In genomic region chr19:46713781-46714522, GRCh38 we compare ENCODE assay signal across 1 cellular context.
TF ChIP-seq lines count a peak whose summit lies in the region.

No MANE protein-coding gene starts in this region.

TF ChIP-seq in HepG2, 621 proteins besides CTCF, POLR2A, EP300 and RAD21 (continued from another document and continues in another):
- TF ChIP-seq SALL2 (CRISPR knock-in tag; IDR thresholded peaks at IDR 0.05) (peak; percentile 53; the same call in 1 of the 2 replicates), AGO2 (optimal IDR thresholded peaks at IDR 0.05; ENCODE audit: low read depth, low read length) (peak; percentile 48), ISL2 (CRISPR knock-in tag; IDR thresholded peaks at IDR 0.05) (no peak), STAT5B (CRISPR knock-in tag; IDR thresholded peaks at IDR 0.05) (no peak), GATAD2A (CRISPR knock-in tag; IDR thresholded peaks at IDR 0.05) (peak; percentile 13; the same call in 1 of the 2 replicates), PAXIP1 (CRISPR knock-in tag; conservative IDR thresholded peaks at IDR 0.05) (peak; percentile 70), SOX6 (IDR thresholded peaks at IDR 0.05) (no peak), SOX6 (CRISPR knock-in tag; IDR thresholded peaks at IDR 0.05) (0 out of 2 replicates have a peak, but pooled peaks have one; percentile 47), ZEB1 (IDR thresholded peaks at IDR 0.05; ENCODE audit: insufficient replicate concordance, low read depth) (peak; percentile 65), NR2C2 (CRISPR knock-in tag; IDR thresholded peaks at IDR 0.05; ENCODE audit: borderline replicate concordance) (peak; percentile 69), NFAT5 (CRISPR knock-in tag; IDR thresholded peaks at IDR 0.05) (0 out of 2 replicates have a peak, but pooled peaks have one; percentile 42), ZNF558 (CRISPR knock-in tag; IDR thresholded peaks at IDR 0.05; ENCODE audit: borderline replicate concordance) (no peak), TAF1 (CRISPR knock-in tag; IDR thresholded peaks at IDR 0.05) (peak; percentile 54; the same call in 1 of the 2 replicates), ZNF563 (CRISPR knock-in tag; IDR thresholded peaks at IDR 0.05) (peak; percentile 51; the same call in 1 of the 2 replicates), SAFB2 (CRISPR knock-in tag; IDR thresholded peaks at IDR 0.05; ENCODE audit: borderline replicate concordance, low read depth) (no peak), HMGXB4 (CRISPR knock-in tag; IDR thresholded peaks at IDR 0.05; ENCODE audit: borderline replicate concordance in 1 of 2, low read depth in 1 of 2) (no peak), RBFOX2 (IDR thresholded peaks at IDR 0.05; ENCODE audit: low read depth, low read length) (peak; percentile 77), ZNF670 (CRISPR knock-in tag; IDR thresholded peaks at IDR 0.05; ENCODE audit: borderline replicate concordance) (no peak), FOXK1 (CRISPR knock-in tag; IDR thresholded peaks at IDR 0.05; ENCODE audit: borderline replicate concordance, low read depth) (peak; percentile 61; the same call in 1 of the 2 replicates), SP1 (IDR thresholded peaks at IDR 0.05) (no peak), SP1 (CRISPR knock-in tag; IDR thresholded peaks at IDR 0.05) (peak; percentile 45; the same call in 1 of the 2 replicates), ZNF883 (CRISPR knock-in tag; IDR thresholded peaks at IDR 0.05; ENCODE audit: not compliant biosample characterization) (peak; percentile 37), ZNF652 (CRISPR knock-in tag; IDR thresholded peaks at IDR 0.05; ENCODE audit: borderline replicate concordance, low read depth) (no peak), ZIK1 (CRISPR knock-in tag; IDR thresholded peaks at IDR 0.05; ENCODE audit: borderline replicate concordance, low read depth) (0 out of 2 replicates have a peak, but pooled peaks have one; percentile 16), ZNF10 (CRISPR knock-in tag; IDR thresholded peaks at IDR 0.05; ENCODE audit: borderline replicate concordance, low read depth) (no peak), ZNF687 (CRISPR knock-in tag; IDR thresholded peaks at IDR 0.05) (peak; percentile 79)
- TF ChIP-seq, protein P1, sequence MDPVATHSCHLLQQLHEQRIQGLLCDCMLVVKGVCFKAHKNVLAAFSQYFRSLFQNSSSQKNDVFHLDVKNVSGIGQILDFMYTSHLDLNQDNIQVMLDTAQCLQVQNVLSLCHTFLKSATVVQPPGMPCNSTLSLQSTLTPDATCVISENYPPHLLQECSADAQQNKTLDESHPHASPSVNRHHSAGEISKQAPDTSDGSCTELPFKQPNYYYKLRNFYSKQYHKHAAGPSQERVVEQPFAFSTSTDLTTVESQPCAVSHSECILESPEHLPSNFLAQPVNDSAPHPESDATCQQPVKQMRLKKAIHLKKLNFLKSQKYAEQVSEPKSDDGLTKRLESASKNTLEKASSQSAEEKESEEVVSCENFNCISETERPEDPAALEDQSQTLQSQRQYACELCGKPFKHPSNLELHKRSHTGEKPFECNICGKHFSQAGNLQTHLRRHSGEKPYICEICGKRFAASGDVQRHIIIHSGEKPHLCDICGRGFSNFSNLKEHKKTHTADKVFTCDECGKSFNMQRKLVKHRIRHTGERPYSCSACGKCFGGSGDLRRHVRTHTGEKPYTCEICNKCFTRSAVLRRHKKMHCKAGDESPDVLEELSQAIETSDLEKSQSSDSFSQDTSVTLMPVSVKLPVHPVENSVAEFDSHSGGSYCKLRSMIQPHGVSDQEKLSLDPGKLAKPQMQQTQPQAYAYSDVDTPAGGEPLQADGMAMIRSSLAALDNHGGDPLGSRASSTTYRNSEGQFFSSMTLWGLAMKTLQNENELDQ (CRISPR knock-in tag; IDR thresholded peaks at IDR 0.05; ENCODE audit: borderline replicate concordance), result no peak
- TF ChIP-seq, protein P2, sequence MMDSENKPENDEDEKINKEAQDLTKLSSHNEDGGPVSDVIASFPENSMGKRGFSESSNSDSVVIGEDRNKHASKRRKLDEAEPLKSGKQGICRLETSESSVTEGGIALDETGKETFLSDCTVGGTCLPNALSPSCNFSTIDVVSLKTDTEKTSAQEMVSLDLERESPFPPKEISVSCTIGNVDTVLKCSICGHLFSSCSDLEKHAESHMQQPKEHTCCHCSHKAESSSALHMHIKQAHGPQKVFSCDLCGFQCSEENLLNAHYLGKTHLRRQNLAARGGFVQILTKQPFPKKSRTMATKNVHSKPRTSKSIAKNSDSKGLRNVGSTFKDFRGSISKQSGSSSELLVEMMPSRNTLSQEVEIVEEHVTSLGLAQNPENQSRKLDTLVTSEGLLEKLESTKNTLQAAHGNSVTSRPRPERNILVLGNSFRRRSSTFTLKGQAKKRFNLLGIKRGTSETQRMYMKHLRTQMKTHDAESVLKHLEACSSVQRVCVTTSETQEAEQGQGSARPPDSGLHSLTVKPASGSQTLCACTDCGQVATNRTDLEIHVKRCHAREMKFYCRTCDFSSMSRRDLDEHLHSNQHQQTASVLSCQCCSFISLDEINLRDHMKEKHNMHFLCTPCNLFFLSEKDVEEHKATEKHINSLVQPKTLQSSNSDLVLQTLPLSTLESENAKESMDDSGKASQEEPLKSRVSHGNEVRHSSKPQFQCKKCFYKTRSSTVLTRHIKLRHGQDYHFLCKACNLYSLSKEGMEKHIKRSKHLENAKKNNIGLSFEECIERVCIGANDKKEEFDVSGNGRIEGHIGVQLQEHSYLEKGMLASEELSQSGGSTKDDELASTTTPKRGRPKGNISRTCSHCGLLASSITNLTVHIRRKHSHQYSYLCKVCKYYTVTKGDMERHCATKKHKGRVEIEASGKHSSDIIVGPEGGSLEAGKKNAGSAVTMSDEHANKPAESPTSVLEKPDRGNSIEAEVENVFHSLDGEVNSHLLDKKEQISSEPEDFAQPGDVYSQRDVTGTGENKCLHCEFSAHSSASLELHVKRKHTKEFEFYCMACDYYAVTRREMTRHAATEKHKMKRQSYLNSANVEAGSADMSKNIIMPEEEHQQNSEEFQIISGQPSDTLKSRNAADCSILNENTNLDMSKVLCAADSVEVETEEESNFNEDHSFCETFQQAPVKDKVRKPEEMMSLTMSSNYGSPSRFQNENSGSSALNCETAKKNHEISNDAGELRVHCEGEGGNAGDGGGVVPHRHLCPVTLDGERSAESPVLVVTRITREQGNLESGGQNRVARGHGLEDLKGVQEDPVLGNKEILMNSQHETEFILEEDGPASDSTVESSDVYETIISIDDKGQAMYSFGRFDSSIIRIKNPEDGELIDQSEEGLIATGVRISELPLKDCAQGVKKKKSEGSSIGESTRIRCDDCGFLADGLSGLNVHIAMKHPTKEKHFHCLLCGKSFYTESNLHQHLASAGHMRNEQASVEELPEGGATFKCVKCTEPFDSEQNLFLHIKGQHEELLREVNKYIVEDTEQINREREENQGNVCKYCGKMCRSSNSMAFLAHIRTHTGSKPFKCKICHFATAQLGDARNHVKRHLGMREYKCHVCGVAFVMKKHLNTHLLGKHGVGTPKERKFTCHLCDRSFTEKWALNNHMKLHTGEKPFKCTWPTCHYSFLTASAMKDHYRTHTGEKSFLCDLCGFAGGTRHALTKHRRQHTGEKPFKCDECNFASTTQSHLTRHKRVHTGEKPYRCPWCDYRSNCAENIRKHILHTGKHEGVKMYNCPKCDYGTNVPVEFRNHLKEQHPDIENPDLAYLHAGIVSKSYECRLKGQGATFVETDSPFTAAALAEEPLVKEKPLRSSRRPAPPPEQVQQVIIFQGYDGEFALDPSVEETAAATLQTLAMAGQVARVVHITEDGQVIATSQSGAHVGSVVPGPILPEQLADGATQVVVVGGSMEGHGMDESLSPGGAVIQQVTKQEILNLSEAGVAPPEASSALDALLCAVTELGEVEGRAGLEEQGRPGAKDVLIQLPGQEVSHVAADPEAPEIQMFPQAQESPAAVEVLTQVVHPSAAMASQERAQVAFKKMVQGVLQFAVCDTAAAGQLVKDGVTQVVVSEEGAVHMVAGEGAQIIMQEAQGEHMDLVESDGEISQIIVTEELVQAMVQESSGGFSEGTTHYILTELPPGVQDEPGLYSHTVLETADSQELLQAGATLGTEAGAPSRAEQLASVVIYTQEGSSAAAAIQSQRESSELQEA (CRISPR knock-in tag; IDR thresholded peaks at IDR 0.05; ENCODE audit: not compliant biosample characterization), result no peak
